ENCODE assay signal across 15 cellular contexts in genomic region chr13:95462801-95463200, GRCh38.
DNase-seq lines count a peak whose midpoint lies in the region; ATAC-seq, FAIRE-seq and TF ChIP-seq lines count a peak whose summit lies in the region.
"Had no signal": no experiment of that assay in that cellular context is flagged by ENCODE, and none has a peak within 500 bp of the region (broad histone marks: within the 10 kb centered on the region; RNA-seq: fewer than 3 reads in every experiment).

No MANE protein-coding gene starts in this region.

- H3K9me3 Mint-ChIP-seq in neural progenitor cell = peaks cover 25% of the 10 kb centered on the region

- H3K4me3 Mint-ChIP-seq in neural progenitor cell = no peak overlapping the region
- H3K4me3 Mint-ChIP-seq: B cell; CD8-positive, alpha-beta T cell had no signal

- ATAC-seq in HG03457 (IDR thresholded peaks at IDR 0.05; ENCODE audit: unreplicated experiment) = no peak
- ATAC-seq in HG03045 (IDR thresholded peaks at IDR 0.05; ENCODE audit: unreplicated experiment) = no peak
- ATAC-seq: CD8-positive, alpha-beta T cell; GM12878 had no signal

- H3K9ac ChIP-seq in NT2/D1 (ENCODE audit: insufficient read length, low read depth) (no peak overlapping the region), H1 (replicated peaks in 1 of 4; ENCODE audit: extremely low read depth in 1 of 4, low read depth in 3 of 4, low read length in 3 of 4) (no peak overlapping the region), neural progenitor cell (no peak overlapping the region)
- H3K9ac ChIP-seq: BLaER1 treated with 17β-estradiol and CSF1 and Interleukin-3, amounts not matched to agents 10 nM and 100 nM had no signal

- H2BK120ac ChIP-seq in H1 (replicated peaks; ENCODE audit: low read depth, low read length) = no peak overlapping the region

- H4K20me1 ChIP-seq in H1 (replicated peaks in 1 of 2; ENCODE audit: control insufficient read depth in 1 of 2, insufficient read depth in 2 of 2, low read length in 2 of 2) (no peaks in the 10 kb centered on the region), neural progenitor cell (ENCODE audit: low read depth) (no peaks in the 10 kb centered on the region)
- H4K20me1 ChIP-seq: BLaER1 treated with 17β-estradiol and CSF1 and Interleukin-3, amounts not matched to agents 10 nM and 100 nM had no signal

- peaks cover 2% of the 10 kb centered on the region for H3K27me3 Mint-ChIP-seq in neural progenitor cell (ENCODE audit: insufficient read depth, low read depth)

- H3K4ac ChIP-seq in H1 (replicated peaks; ENCODE audit: insufficient read length, low read depth, low read length) = no peak overlapping the region

- H3K56ac ChIP-seq in H1 (replicated peaks; ENCODE audit: insufficient read length, low read depth, low read length) = no peak overlapping the region

- no peaks in the 10 kb centered on the region for H3K4me1 Mint-ChIP-seq in neural progenitor cell
- H3K4me1 Mint-ChIP-seq: B cell had no signal

- TF ChIP-seq RAD21 in H1 (IDR thresholded peaks at IDR 0.05 in 1 of 2, conservative IDR thresholded peaks at IDR 0.05 in 1 of 2; ENCODE audit: low read depth in 2 of 2, low read length in 2 of 2) = no peak

- no peak overlapping the region for H4K91ac ChIP-seq in H1 (replicated peaks; ENCODE audit: insufficient read length, low read length)

- H3K23me2 ChIP-seq in H1 (ENCODE audit: low read depth, low read length) = no peaks in the 10 kb centered on the region

- H3K23ac ChIP-seq in H1 (ENCODE audit: insufficient read length) = no peak overlapping the region

- no peaks in the 10 kb centered on the region for H3K79me2 ChIP-seq in H1 (ENCODE audit: control insufficient read depth in 1 of 2, insufficient read depth in 2 of 2, low read length in 2 of 2)
- no peaks in the 10 kb centered on the region for H3K79me2 ChIP-seq in neural progenitor cell (ENCODE audit: low read depth)

- H3K14ac ChIP-seq in H1 (ENCODE audit: insufficient read length) = no peak overlapping the region

- POLR2A ChIA-PET in H1 (lab: Charles Lee; ENCODE audit: partially characterized antibody) = no interaction called here

- no peaks in the 10 kb centered on the region for H3F3A ChIP-seq in neural progenitor cell (ENCODE audit: low read depth)

- no peak overlapping the region for H3K27ac Mint-ChIP-seq in neural progenitor cell
- H3K27ac Mint-ChIP-seq: B cell; CD8-positive, alpha-beta T cell had no signal

- no peak for TF ChIP-seq POLR2A in H1 (IDR thresholded peaks at IDR 0.05; ENCODE audit: control extremely low read depth in 1 of 2, low read depth in 2 of 2, low read length in 2 of 2)

- H3K36me3 ChIP-seq in NT2/D1 (ENCODE audit: insufficient read depth, insufficient read length, low read length) (no peaks in the 10 kb centered on the region), H1 (ENCODE audit: control insufficient read depth in 2 of 4, insufficient read depth in 4 of 4, low read length in 3 of 4) (no peaks in the 10 kb centered on the region), neural progenitor cell (no peaks in the 10 kb centered on the region)
- H3K36me3 ChIP-seq: HAP-1 had no signal

- 61% methylated on average over 3 of the region's 3 CpGs; no CpG with 5 or more reads in 1 of the 2 experiments for WGBS in H1 (ENCODE audit: extremely low coverage in 1 of 2, insufficient coverage in 1 of 2, insufficient read length in 1 of 2, insufficient replicate concordance in 2 of 2, low coverage in 1 of 2, low lambda C conversion rate in 2 of 2, missing lambda C conversion rate in 1 of 2), 2 experiments

- H2AFZ ChIP-seq in H1 (ENCODE audit: low read length) (peak overlapping the region; percentile 58; the same call in 1 of the 2 replicates), neural progenitor cell (replicated peaks) (peak overlapping the region; percentile 17)

- 0 out of 4 replicates have a peak overlapping the region, but pooled peaks of 1 of the 2 experiments have one; percentile 7 for H3K4me2 ChIP-seq in H1 (ENCODE audit: insufficient read depth in 1 of 2, low read depth in 2 of 2, low read length in 2 of 2)
- H3K4me2 ChIP-seq in neural progenitor cell = no peak overlapping the region
- H3K4me2 ChIP-seq: BLaER1 treated with 17β-estradiol and CSF1 and Interleukin-3, amounts not matched to agents 10 nM and 100 nM had no signal

- peaks cover 25% of the 10 kb centered on the region; the same call in 1 of the 2 replicates for H3K9me3 ChIP-seq in NT2/D1 (ENCODE audit: insufficient read depth, low read length)
- H3K9me3 ChIP-seq in H1 (ENCODE audit: insufficient read depth in 2 of 2, low read depth in 1 of 2, low read length in 1 of 2) = peaks cover 11 to 12% of the 10 kb centered on the region in 2 experiments
- H3K9me3 ChIP-seq in neural progenitor cell (ENCODE audit: low read depth) = peaks cover 7% of the 10 kb centered on the region

- no peak overlapping the region for H4K8ac ChIP-seq in H1 (ENCODE audit: extremely low read depth, insufficient read depth, low read length)

- CTCF ChIA-PET in H1 (lab: Charles Lee; ENCODE audit: partially characterized antibody) = interaction anchor here (1.1 to 1.4 kb wide), 2 partner anchors 11 to 272 kb away, joined by 3 read pairs; no protein-coding TSS in a partner anchor

- DNase-seq in NT2/D1 (ENCODE audit: low read depth, low spot score) (peak; percentile 52), H1 (ENCODE audit: low read depth in 1 of 2, low spot score in 2 of 2) (no peak), neural progenitor cell (ENCODE audit: low spot score) (peak; percentile 37), cerebellar cortex (ENCODE audit: low spot score) (no peak)
- DNase-seq: Calu3; CD8-positive, alpha-beta T cell; DMS79 treated with DMSO at 0.1 percent for 48 hours; GF-D8 had no signal

- no peak overlapping the region for H2BK15ac ChIP-seq in H1 (ENCODE audit: low read length)

- peaks cover 3% of the 10 kb centered on the region for H3K36me3 Mint-ChIP-seq in neural progenitor cell
- H3K36me3 Mint-ChIP-seq: CD8-positive, alpha-beta T cell had no signal

- FAIRE-seq in H1 (lab: Jason Lieb, UNC) = no peak
- FAIRE-seq: GM12878 had no signal

- H4K5ac ChIP-seq in H1 (ENCODE audit: insufficient read length, low read depth, low read length) = no peak overlapping the region

- TF ChIP-seq EP300 in H1 (IDR thresholded peaks at IDR 0.05; ENCODE audit: borderline replicate concordance in 1 of 2, low read depth in 2 of 2, low read length in 2 of 2) = no peak

- H2BK5ac ChIP-seq in H1 (ENCODE audit: low read depth, low read length) = no peak overlapping the region

- no peak overlapping the region for H2BK12ac ChIP-seq in H1 (ENCODE audit: low read depth, low read length)

- H3K79me1 ChIP-seq in H1 (ENCODE audit: low read depth, low read length) = no peaks in the 10 kb centered on the region

- no peak overlapping the region for H3K18ac ChIP-seq in H1 (ENCODE audit: extremely low read depth, low read length)

- H3K27ac ChIP-seq in H1 (ENCODE audit: low read depth, low read length) (no peak overlapping the region), neural progenitor cell (no peak overlapping the region)
- H3K27ac ChIP-seq: BLaER1 treated with 17β-estradiol and CSF1 and Interleukin-3, amounts not matched to agents 10 nM and 100 nM; HL-60 had no signal

- H3K27me3 ChIP-seq in NT2/D1 (ENCODE audit: insufficient read depth, insufficient read length) = no peaks in the 10 kb centered on the region
- no peaks in the 10 kb centered on the region for H3K27me3 ChIP-seq in H1 (replicated peaks in 1 of 4; ENCODE audit: control insufficient read depth in 3 of 4, extremely low read depth in 1 of 4, insufficient read depth in 3 of 4, low read length in 3 of 4)
- H3K27me3 ChIP-seq in neural progenitor cell = no peaks in the 10 kb centered on the region
- H3K27me3 ChIP-seq: BLaER1 treated with 17β-estradiol and CSF1 and Interleukin-3, amounts not matched to agents 10 nM and 100 nM had no signal

- H3K4me3 ChIP-seq in NT2/D1 (ENCODE audit: insufficient read length, low read depth) (no peak overlapping the region), H1 (ENCODE audit: extremely low read depth in 1 of 4, insufficient read depth in 2 of 4, low read depth in 3 of 4, low read length in 4 of 4) (no peak overlapping the region), neural progenitor cell (no peak overlapping the region)
- H3K4me3 ChIP-seq: BLaER1 treated with 17β-estradiol and CSF1 and Interleukin-3, amounts not matched to agents 10 nM and 100 nM; GM12878; HAP-1 had no signal

- H3K4me1 ChIP-seq in NT2/D1 (ENCODE audit: insufficient read depth, insufficient read length) = no peaks in the 10 kb centered on the region
- H3K4me1 ChIP-seq in H1 (replicated peaks in 1 of 4; ENCODE audit: control insufficient read depth in 3 of 4, insufficient read depth in 4 of 4, low read length in 3 of 4) = no peaks in the 10 kb centered on the region
- H3K4me1 ChIP-seq in neural progenitor cell = peaks cover 8% of the 10 kb centered on the region
- H3K4me1 ChIP-seq: BLaER1 treated with 17β-estradiol and CSF1 and Interleukin-3, amounts not matched to agents 10 nM and 100 nM; HAP-1 had no signal

- no peak overlapping the region for H2BK20ac ChIP-seq in H1 (ENCODE audit: low read length)

- H2AK5ac ChIP-seq in H1 (ENCODE audit: low read depth, low read length) = no peak overlapping the region

- no peak for TF ChIP-seq CTCF in H1 (IDR thresholded peaks at IDR 0.05; ENCODE audit: control extremely low read depth in 1 of 3, insufficient read depth in 1 of 3, low read depth in 1 of 3, low read length in 3 of 3)
- no peak for TF ChIP-seq CTCF in neural progenitor cell (IDR thresholded peaks at IDR 0.05)

TF ChIP-seq in H1, 55 proteins besides CTCF, POLR2A, EP300 and RAD21 (continues in another document):
- no peak for TF ChIP-seq RFX5 (IDR thresholded peaks at IDR 0.05; ENCODE audit: borderline replicate concordance, low read depth, low read length)
- TF ChIP-seq SIX5 (IDR thresholded peaks at IDR 0.05; ENCODE audit: low read depth, low read length) = no peak
- TF ChIP-seq MAX (IDR thresholded peaks at IDR 0.05) = no peak
- TF ChIP-seq GABPA (IDR thresholded peaks at IDR 0.05; ENCODE audit: borderline replicate concordance, insufficient read depth, low read length) = no peak
- TF ChIP-seq JUN (IDR thresholded peaks at IDR 0.05; ENCODE audit: low read depth, low read length) = no peak

Comparison
In these comparisons a context has a peak if more than half of its experiments do, and no peak if none do; other contexts are left out.
1. DNase-seq: peak in NT2/D1 (single experiment) and neural progenitor cell (single experiment); none in H1 (0 of 2) and cerebellar cortex (single experiment).